Comparison of ENCODE assay signal across 7 cellular contexts in genomic region chr5:112149727-112150126, GRCh38.
"Had no signal": no experiment of that assay in that cellular context is flagged by ENCODE, and none has a peak within 500 bp of the region (broad histone marks: within the 10 kb centered on the region; RNA-seq: fewer than 3 reads in every experiment).

No MANE protein-coding gene starts in this region.

- H3K36me3 ChIP-seq: HAP-1 had no signal

- DNase-seq: GM23248, GOT3, H7, HFFc6, IMR-90, KBM-7 had no signal

- H3K27ac ChIP-seq: GM23248 had no signal

- H3K4me3 ChIP-seq: GM23248, HAP-1 had no signal

- H3K9ac ChIP-seq: GM23248 had no signal

- H3K9me3 ChIP-seq: HAP-1 had no signal
